ENCODE assay signal across 17 cellular contexts in the genomic region with DNA sequence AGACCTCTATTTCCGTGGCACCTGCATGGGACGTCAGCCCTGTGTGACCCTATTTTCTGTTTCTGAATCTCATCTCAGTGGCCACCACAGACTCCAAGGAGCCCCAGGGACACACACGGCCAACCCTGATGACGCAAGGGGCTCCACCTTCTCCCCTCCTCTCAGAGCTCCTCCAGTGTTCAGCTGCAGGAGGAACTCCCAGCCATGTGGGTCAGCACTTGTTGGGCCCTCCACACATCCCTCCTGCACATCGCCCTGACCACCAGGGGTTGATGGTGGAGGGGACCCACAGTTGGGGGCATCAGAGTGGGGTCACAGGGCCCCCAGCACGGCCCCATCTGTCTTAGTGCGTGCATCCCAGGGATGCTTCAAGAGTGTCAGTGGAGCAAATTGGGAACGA.
DNase-seq lines count a peak whose midpoint lies in the region; ATAC-seq and TF ChIP-seq lines count a peak whose summit lies in the region.
"Had no signal": no experiment of that assay in that cellular context is flagged by ENCODE, and none has a peak within 500 bp of the region (broad histone marks: within the 10 kb centered on the region; RNA-seq: fewer than 3 reads in every experiment).

No MANE protein-coding gene starts in this region.

- H3K4me2 ChIP-seq in neuronal stem cell (ENCODE audit: insufficient read depth, low read length, poor library complexity, severe bottlenecking) (no peak overlapping the region), Karpas-422 (ENCODE audit: low read depth, low read length, poor library complexity, severe bottlenecking) (no peak overlapping the region)
- H3K4me2 ChIP-seq: PC-9 had no signal

- H4K20me1 ChIP-seq in Karpas-422 (ENCODE audit: insufficient read depth, low read depth, low read length): no peaks in the 10 kb centered on the region

- peak overlapping the region; percentile 36 for H2AK5ac ChIP-seq in neuronal stem cell (ENCODE audit: low read depth, low read length)

- no peak for ATAC-seq in gastrocnemius medialis

- H3K14ac ChIP-seq in neuronal stem cell (ENCODE audit: low read length): no peak overlapping the region

- no peaks in the 10 kb centered on the region for H3K9me2 ChIP-seq in Karpas-422 (replicated peaks; ENCODE audit: insufficient read depth, low read length)

- H3K4me3 ChIP-seq in neuronal stem cell (ENCODE audit: low read length in 2 of 2) (no peak overlapping the region), transverse colon (no peak overlapping the region), Karpas-422 (ENCODE audit: low read length) (no peak overlapping the region), gastrocnemius medialis (no peak overlapping the region)
- H3K4me3 ChIP-seq: MG63, PC-9 had no signal

- no peak overlapping the region for H3K4me3 Mint-ChIP-seq in activated T-helper 2 cell treated with anti-CD3 and anti-CD28 coated beads, Interferon-gamma antibody, Interleukin-2, Interleukin-4, amounts not matched to agents 10 μg/mL and 5 μg/mL and 100 μg/mL, durations not matched to agents 14 hours and 24 hours and 36 hours (ENCODE audit: low read depth)
- H3K4me3 Mint-ChIP-seq: HFFc6 had no signal

- no peak for TF ChIP-seq CTCF in transverse colon (IDR thresholded peaks at IDR 0.05)
- no peak for TF ChIP-seq CTCF in gastrocnemius medialis (IDR thresholded peaks at IDR 0.05 in 4 of 5, conservative IDR thresholded peaks at IDR 0.05 in 1 of 5)

- no peak overlapping the region for H4K91ac ChIP-seq in neuronal stem cell (ENCODE audit: low read depth, low read length, poor library complexity)

- H3K27ac Mint-ChIP-seq in activated T-helper 2 cell treated with anti-CD3 and anti-CD28 coated beads, Interferon-gamma antibody, Interleukin-2, Interleukin-4, amounts not matched to agents 10 μg/mL and 5 μg/mL and 100 μg/mL, durations not matched to agents 14 hours and 24 hours and 36 hours: no peak overlapping the region
- H3K27ac Mint-ChIP-seq: HFFc6 had no signal

- H3K23ac ChIP-seq in neuronal stem cell (ENCODE audit: low read depth, low read length, poor library complexity): no peak overlapping the region

- H2AFZ ChIP-seq in neuronal stem cell (ENCODE audit: low read length) (no peak overlapping the region), Karpas-422 (ENCODE audit: low read length) (no peak overlapping the region)
- H2AFZ ChIP-seq: PC-9 had no signal

- H3K18ac ChIP-seq in neuronal stem cell (ENCODE audit: low read length): peak overlapping the region; percentile 45

- no peaks in the 10 kb centered on the region for H3K36me3 ChIP-seq in neuronal stem cell (replicated peaks in 1 of 2; ENCODE audit: control insufficient read depth in 2 of 2, insufficient read depth in 2 of 2, low read length in 2 of 2)
- no peaks in the 10 kb centered on the region for H3K36me3 ChIP-seq in transverse colon
- H3K36me3 ChIP-seq in Karpas-422 (ENCODE audit: insufficient read depth, low read length): no peaks in the 10 kb centered on the region
- H3K36me3 ChIP-seq in gastrocnemius medialis: no peaks in the 10 kb centered on the region
- H3K36me3 ChIP-seq: MG63 had no signal

- peaks cover 0 to 4% of the 10 kb centered on the region in 2 donors for H3K4me1 ChIP-seq in neuronal stem cell (ENCODE audit: control insufficient read depth in 2 of 2, insufficient read depth in 1 of 2, low read depth in 1 of 2, low read length in 2 of 2)
- H3K4me1 ChIP-seq in transverse colon: no peaks in the 10 kb centered on the region
- peaks cover 22% of the 10 kb centered on the region for H3K4me1 ChIP-seq in Karpas-422 (ENCODE audit: low read length)
- H3K4me1 ChIP-seq in gastrocnemius medialis: no peaks in the 10 kb centered on the region

- DNase-seq in GM03348 (ENCODE audit: low spot score) (peak; percentile 2), neuronal stem cell (ENCODE audit: low spot score) (no peak), transverse colon (peak; percentile 1), inferior parietal cortex (ENCODE audit: extremely low spot score) (no peak), Karpas-422 (no peak), gastrocnemius medialis (no peak)
- peak; percentile 1 for DNase-seq in activated T-helper 2 cell treated with anti-CD3 and anti-CD28 coated beads, Interferon-gamma antibody, Interleukin-2, Interleukin-4, amounts not matched to agents 10 μg/mL and 5 μg/mL and 100 μg/mL, durations not matched to agents 14 hours and 24 hours and 36 hours (ENCODE audit: low spot score)
- DNase-seq: ACHN, COR-L47, DMS153, HFFc6, MG63, NCI-H1092, NCI-H1694, NCI-H510A treated with DMSO at 0.1 percent for 48 hours, NCI-H82, PC-9 had no signal

- no peaks in the 10 kb centered on the region for H3K9me3 Mint-ChIP-seq in activated T-helper 2 cell treated with anti-CD3 and anti-CD28 coated beads, Interferon-gamma antibody, Interleukin-2, Interleukin-4, amounts not matched to agents 10 μg/mL and 5 μg/mL and 100 μg/mL, durations not matched to agents 14 hours and 24 hours and 36 hours

- H3K4me1 Mint-ChIP-seq in activated T-helper 2 cell treated with anti-CD3 and anti-CD28 coated beads, Interferon-gamma antibody, Interleukin-2, Interleukin-4, amounts not matched to agents 10 μg/mL and 5 μg/mL and 100 μg/mL, durations not matched to agents 14 hours and 24 hours and 36 hours (ENCODE audit: low read depth): no peaks in the 10 kb centered on the region

- H3K36me3 Mint-ChIP-seq in activated T-helper 2 cell treated with anti-CD3 and anti-CD28 coated beads, Interferon-gamma antibody, Interleukin-2, Interleukin-4, amounts not matched to agents 10 μg/mL and 5 μg/mL and 100 μg/mL, durations not matched to agents 14 hours and 24 hours and 36 hours (ENCODE audit: low read depth): no peaks in the 10 kb centered on the region

- no peak overlapping the region for H4K8ac ChIP-seq in neuronal stem cell (ENCODE audit: low read depth, low read length)

- H3K79me1 ChIP-seq in neuronal stem cell (ENCODE audit: low read depth, low read length): no peaks in the 10 kb centered on the region

- H2BK12ac ChIP-seq in neuronal stem cell (ENCODE audit: low read length): no peak overlapping the region

- no peak overlapping the region for H2BK15ac ChIP-seq in neuronal stem cell (ENCODE audit: low read length)

- H3K27me3 Mint-ChIP-seq in activated T-helper 2 cell treated with anti-CD3 and anti-CD28 coated beads, Interferon-gamma antibody, Interleukin-2, Interleukin-4, amounts not matched to agents 10 μg/mL and 5 μg/mL and 100 μg/mL, durations not matched to agents 14 hours and 24 hours and 36 hours (ENCODE audit: low read depth): no peaks in the 10 kb centered on the region

- H3K9ac ChIP-seq in neuronal stem cell (ENCODE audit: low read depth, low read length, poor library complexity): no peak overlapping the region
- no peak overlapping the region for H3K9ac ChIP-seq in Karpas-422 (ENCODE audit: low read length)

- H3K79me2 ChIP-seq in Karpas-422 (ENCODE audit: low read length): no peaks in the 10 kb centered on the region

- no peak overlapping the region for H2BK120ac ChIP-seq in neuronal stem cell (ENCODE audit: low read depth, low read length)

- in situ Hi-C loops in transverse colon (cut with MboI; ENCODE audit: low pct_ligation_motif_present in 1 of 4, low pct_unique_long_range_greater_than_20kb in 1 of 4, low sequenced_read_pairs in 3 of 4): no loop called here
- in situ Hi-C loops in gastrocnemius medialis (cut with MboI; ENCODE audit: low sequenced_read_pairs in 4 of 4): no loop called here

- no peak for TF ChIP-seq EP300 in transverse colon (IDR thresholded peaks at IDR 0.05; ENCODE audit: low read depth)

- intact Hi-C loops in activated T-helper 2 cell treated with anti-CD3 and anti-CD28 coated beads, Interferon-gamma antibody, Interleukin-2, Interleukin-4, amounts not matched to agents 10 μg/mL and 5 μg/mL and 100 μg/mL, durations not matched to agents 14 hours and 24 hours and 36 hours (cut with micrococcal nuclease): no loop called here
- intact Hi-C loops in transverse colon (cut with DNase I; ENCODE audit: low total_unique reads) (no loop called here), gastrocnemius medialis (cut with DNase I; ENCODE audit: low total_unique reads) (no loop called here)

- H2BK5ac ChIP-seq in neuronal stem cell (ENCODE audit: low read length): no peak overlapping the region

- no peak for TF ChIP-seq POLR2A in transverse colon (IDR thresholded peaks at IDR 0.05)
- TF ChIP-seq POLR2A in gastrocnemius medialis (IDR thresholded peaks at IDR 0.05): no peak

- H3K27me3 ChIP-seq in neuronal stem cell (ENCODE audit: control insufficient read depth in 3 of 3, insufficient read depth in 3 of 3, low read depth in 1 of 3, low read length in 3 of 3): peaks cover 0 to 4% (median 0%) of the 10 kb centered on the region in 3 experiments
- no peaks in the 10 kb centered on the region for H3K27me3 ChIP-seq in transverse colon
- no peaks in the 10 kb centered on the region for H3K27me3 ChIP-seq in Karpas-422 (ENCODE audit: low read length)
- H3K27me3 ChIP-seq in gastrocnemius medialis: peaks cover 0 to 2% (median 0%) of the 10 kb centered on the region in 3 donors

- no peak overlapping the region for H3K4ac ChIP-seq in neuronal stem cell (ENCODE audit: low read length)

- no CpG with 5 or more reads among the region's 8 CpGs for WGBS in neuronal stem cell (ENCODE audit: extremely low coverage in 2 of 2, insufficient read length in 2 of 2, insufficient replicate concordance in 1 of 2), 2 donors
- WGBS in transverse colon (ENCODE audit: low coverage in 1 of 2), 2 donors: 79% methylated on average over 8 of the region's 8 CpGs; no CpG with 5 or more reads in 1 of the 2 donors

- H3K27ac ChIP-seq in neuronal stem cell (replicated peaks; ENCODE audit: low read length) (no peak overlapping the region), transverse colon (no peak overlapping the region), Karpas-422 (ENCODE audit: low read length) (no peak overlapping the region), gastrocnemius medialis (no peak overlapping the region)
- H3K27ac ChIP-seq: PC-9 had no signal

- peaks cover 0 to 8% of the 10 kb centered on the region in 2 donors for H3K9me3 ChIP-seq in neuronal stem cell (replicated peaks in 1 of 2; ENCODE audit: control insufficient read depth in 2 of 2, insufficient read depth in 1 of 2, low read depth in 1 of 2, low read length in 2 of 2)
- no peaks in the 10 kb centered on the region for H3K9me3 ChIP-seq in transverse colon
- no peaks in the 10 kb centered on the region; the same call in 1 of the 2 replicates for H3K9me3 ChIP-seq in Karpas-422 (ENCODE audit: low read length)
- H3K9me3 ChIP-seq in gastrocnemius medialis: no peaks in the 10 kb centered on the region
- H3K9me3 ChIP-seq: MG63 had no signal

Comparison
In these comparisons a context has a peak if more than half of its experiments do, and no peak if none do; other contexts are left out.
1. DNase-seq: peak in GM03348 (single experiment), activated T-helper 2 cell treated with anti-CD3 and anti-CD28 coated beads, Interferon-gamma antibody, Interleukin-2, Interleukin-4, amounts not matched to agents 10 μg/mL and 5 μg/mL and 100 μg/mL, durations not matched to agents 14 hours and 24 hours and 36 hours (single experiment) and transverse colon (single experiment); none in neuronal stem cell (single experiment), inferior parietal cortex (single experiment), Karpas-422 (single experiment) and gastrocnemius medialis (0 of 2).